Comparison of ENCODE assay signal across 2 cellular contexts in genomic region chr1:179021873-179022272, GRCh38.
TF ChIP-seq lines count a peak whose summit lies in the region.

No MANE protein-coding gene starts in this region.

TF ChIP-seq in SK-N-SH, 30 proteins besides CTCF, POLR2A, EP300 and RAD21 (continued from another document):
- TF ChIP-seq REST (IDR thresholded peaks at IDR 0.05; ENCODE audit: low read depth, low read length): no peak

TF ChIP-seq in SK-N-SH treated with all-trans-retinoic acid at 6 μM for 48 hours, 23 proteins besides CTCF, POLR2A, EP300 and RAD21 (continued from another document):
- TF ChIP-seq, protein P1, sequence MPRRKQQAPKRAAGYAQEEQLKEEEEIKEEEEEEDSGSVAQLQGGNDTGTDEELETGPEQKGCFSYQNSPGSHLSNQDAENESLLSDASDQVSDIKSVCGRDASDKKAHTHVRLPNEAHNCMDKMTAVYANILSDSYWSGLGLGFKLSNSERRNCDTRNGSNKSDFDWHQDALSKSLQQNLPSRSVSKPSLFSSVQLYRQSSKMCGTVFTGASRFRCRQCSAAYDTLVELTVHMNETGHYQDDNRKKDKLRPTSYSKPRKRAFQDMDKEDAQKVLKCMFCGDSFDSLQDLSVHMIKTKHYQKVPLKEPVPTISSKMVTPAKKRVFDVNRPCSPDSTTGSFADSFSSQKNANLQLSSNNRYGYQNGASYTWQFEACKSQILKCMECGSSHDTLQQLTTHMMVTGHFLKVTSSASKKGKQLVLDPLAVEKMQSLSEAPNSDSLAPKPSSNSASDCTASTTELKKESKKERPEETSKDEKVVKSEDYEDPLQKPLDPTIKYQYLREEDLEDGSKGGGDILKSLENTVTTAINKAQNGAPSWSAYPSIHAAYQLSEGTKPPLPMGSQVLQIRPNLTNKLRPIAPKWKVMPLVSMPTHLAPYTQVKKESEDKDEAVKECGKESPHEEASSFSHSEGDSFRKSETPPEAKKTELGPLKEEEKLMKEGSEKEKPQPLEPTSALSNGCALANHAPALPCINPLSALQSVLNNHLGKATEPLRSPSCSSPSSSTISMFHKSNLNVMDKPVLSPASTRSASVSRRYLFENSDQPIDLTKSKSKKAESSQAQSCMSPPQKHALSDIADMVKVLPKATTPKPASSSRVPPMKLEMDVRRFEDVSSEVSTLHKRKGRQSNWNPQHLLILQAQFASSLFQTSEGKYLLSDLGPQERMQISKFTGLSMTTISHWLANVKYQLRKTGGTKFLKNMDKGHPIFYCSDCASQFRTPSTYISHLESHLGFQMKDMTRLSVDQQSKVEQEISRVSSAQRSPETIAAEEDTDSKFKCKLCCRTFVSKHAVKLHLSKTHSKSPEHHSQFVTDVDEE (CRISPR knock-in tag; IDR thresholded peaks at IDR 0.05): no peak
- TF ChIP-seq, protein P2, sequence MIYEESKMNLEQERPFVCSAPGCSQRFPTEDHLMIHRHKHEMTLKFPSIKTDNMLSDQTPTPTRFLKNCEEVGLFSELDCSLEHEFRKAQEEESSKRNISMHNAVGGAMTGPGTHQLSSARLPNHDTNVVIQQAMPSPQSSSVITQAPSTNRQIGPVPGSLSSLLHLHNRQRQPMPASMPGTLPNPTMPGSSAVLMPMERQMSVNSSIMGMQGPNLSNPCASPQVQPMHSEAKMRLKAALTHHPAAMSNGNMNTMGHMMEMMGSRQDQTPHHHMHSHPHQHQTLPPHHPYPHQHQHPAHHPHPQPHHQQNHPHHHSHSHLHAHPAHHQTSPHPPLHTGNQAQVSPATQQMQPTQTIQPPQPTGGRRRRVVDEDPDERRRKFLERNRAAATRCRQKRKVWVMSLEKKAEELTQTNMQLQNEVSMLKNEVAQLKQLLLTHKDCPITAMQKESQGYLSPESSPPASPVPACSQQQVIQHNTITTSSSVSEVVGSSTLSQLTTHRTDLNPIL (CRISPR knock-in tag; IDR thresholded peaks at IDR 0.05; ENCODE audit: low read depth): no peak
- no peak for TF ChIP-seq GLIS3 (CRISPR knock-in tag; IDR thresholded peaks at IDR 0.05)
- no peak for TF ChIP-seq ARNTL (CRISPR knock-in tag; IDR thresholded peaks at IDR 0.05; ENCODE audit: borderline replicate concordance, low read depth)
